11 cellular contexts compared by ENCODE assay signal in genomic region chr22:20430101-20430640, GRCh38. TPM values are rescaled to one million over a fixed set of nuclear protein-coding genes. Genes with fewer than 3 reads are reported as not detected.
DNase-seq lines count a peak whose midpoint lies in the region; ATAC-seq lines count a peak whose summit lies in the region.
"Had no signal": no experiment of that assay in that cellular context is flagged by ENCODE, and none has a peak within 500 bp of the region (broad histone marks: within the 10 kb centered on the region; RNA-seq: fewer than 3 reads in every experiment).

No MANE protein-coding gene starts in this region.

- H3K27ac ChIP-seq in CD4-positive, CD25-positive, alpha-beta regulatory T cell (ENCODE audit: insufficient read depth, low read length, poor library complexity, severe bottlenecking) = no peak overlapping the region
- no peak overlapping the region for H3K27ac ChIP-seq in HUES48 (ENCODE audit: low read depth, low read length)
- H3K27ac ChIP-seq: SJCRH30, uterus had no signal

- peak overlapping the region; percentile 85 to 89 (median 88) for H3K4me3 Mint-ChIP-seq in CD4-positive, CD25-positive, alpha-beta regulatory T cell
- peak overlapping the region; percentile 77 for H3K4me3 Mint-ChIP-seq in central memory CD8-positive, alpha-beta T cell
- peak overlapping the region; percentile 45 for H3K4me3 Mint-ChIP-seq in natural killer cell treated with Interleukin-12 subunit alpha and Interleukin-12 subunit beta and Interleukin-15 and Interleukin-18, amount 100 ng/mL, for 72 hours

- H3K9me3 ChIP-seq in CD4-positive, CD25-positive, alpha-beta regulatory T cell (ENCODE audit: control insufficient read depth in 2 of 2, low read length in 2 of 2) = no peaks in the 10 kb centered on the region
- H3K9me3 ChIP-seq in HUES48 (ENCODE audit: control insufficient read depth, insufficient read depth, low read length) = no peaks in the 10 kb centered on the region
- H3K9me3 ChIP-seq: SJCRH30, uterus had no signal

- H3K27me3 ChIP-seq in CD4-positive, CD25-positive, alpha-beta regulatory T cell (ENCODE audit: control insufficient read depth, insufficient read depth, low read length) = peaks cover 3% of the 10 kb centered on the region
- H3K27me3 ChIP-seq in HUES48 (ENCODE audit: control insufficient read depth, insufficient read depth, low read length) = peaks cover 91% of the 10 kb centered on the region
- H3K27me3 ChIP-seq: SJCRH30, uterus had no signal

- peaks cover 51% of the 10 kb centered on the region for H3K27me3 Mint-ChIP-seq in CD4-positive, CD25-positive, alpha-beta regulatory T cell
- H3K27me3 Mint-ChIP-seq in central memory CD8-positive, alpha-beta T cell = peaks cover 39% of the 10 kb centered on the region
- peaks cover 28 to 29% of the 10 kb centered on the region in 2 donors for H3K27me3 Mint-ChIP-seq in natural killer cell treated with Interleukin-12 subunit alpha and Interleukin-12 subunit beta and Interleukin-15 and Interleukin-18, amount 100 ng/mL, for 72 hours

- ATAC-seq in CD4-positive, CD25-positive, alpha-beta regulatory T cell (ENCODE audit: low read depth in 2 of 2) = no peak
- peak; percentile 14 for ATAC-seq in central memory CD8-positive, alpha-beta T cell (replicated peaks; ENCODE audit: extremely low read depth, poor library complexity, severe bottlenecking)
- peak; percentile 1 for ATAC-seq in natural killer cell treated with Interleukin-12 subunit alpha and Interleukin-12 subunit beta and Interleukin-15 and Interleukin-18, amount 100 ng/mL, for 72 hours
- ATAC-seq in left lobe of liver = no peak
- ATAC-seq in GM19455 (IDR thresholded peaks at IDR 0.05; ENCODE audit: unreplicated experiment) = no peak

- peaks cover 46% of the 10 kb centered on the region for H3K4me1 ChIP-seq in CD4-positive, CD25-positive, alpha-beta regulatory T cell (ENCODE audit: control insufficient read depth, insufficient read depth, low read length, poor library complexity, severe bottlenecking)
- peaks cover 14% of the 10 kb centered on the region; the same call in 1 of the 2 replicates for H3K4me1 ChIP-seq in HUES48 (ENCODE audit: control insufficient read depth, insufficient read depth, low read length)
- H3K4me1 ChIP-seq: SJCRH30 had no signal

- H3K9me3 Mint-ChIP-seq in CD4-positive, CD25-positive, alpha-beta regulatory T cell = peaks cover 0 to 2% (median 0%) of the 10 kb centered on the region in 7 donors
- no peaks in the 10 kb centered on the region for H3K9me3 Mint-ChIP-seq in central memory CD8-positive, alpha-beta T cell
- H3K9me3 Mint-ChIP-seq in natural killer cell treated with Interleukin-12 subunit alpha and Interleukin-12 subunit beta and Interleukin-15 and Interleukin-18, amount 100 ng/mL, for 72 hours = no peaks in the 10 kb centered on the region

- H3K4me3 ChIP-seq in CD4-positive, CD25-positive, alpha-beta regulatory T cell (ENCODE audit: low read depth, low read length) = peak overlapping the region; percentile 67
- peak overlapping the region; percentile 45; the same call in 1 of the 2 replicates for H3K4me3 ChIP-seq in HUES48 (ENCODE audit: low read depth, low read length)
- H3K4me3 ChIP-seq: SJCRH30, uterus had no signal

- H3K4me1 Mint-ChIP-seq in CD4-positive, CD25-positive, alpha-beta regulatory T cell = peaks cover 0 to 28% (median 12%) of the 10 kb centered on the region in 4 donors
- H3K4me1 Mint-ChIP-seq in central memory CD8-positive, alpha-beta T cell = peaks cover 25% of the 10 kb centered on the region
- H3K4me1 Mint-ChIP-seq in natural killer cell treated with Interleukin-12 subunit alpha and Interleukin-12 subunit beta and Interleukin-15 and Interleukin-18, amount 100 ng/mL, for 72 hours (ENCODE audit: low read depth in 2 of 2) = peaks cover 5 to 7% of the 10 kb centered on the region in 2 donors

- no peaks in the 10 kb centered on the region for H3K36me3 ChIP-seq in CD4-positive, CD25-positive, alpha-beta regulatory T cell (ENCODE audit: control insufficient read depth, insufficient read depth, low read length)
- no peaks in the 10 kb centered on the region; the same call in 1 of the 2 replicates for H3K36me3 ChIP-seq in HUES48 (ENCODE audit: control insufficient read depth, insufficient read depth, low read length)
- H3K36me3 ChIP-seq: uterus had no signal

- peak in 1 of 3 donors; percentile 42 for DNase-seq in CD4-positive, CD25-positive, alpha-beta regulatory T cell
- DNase-seq in central memory CD8-positive, alpha-beta T cell (ENCODE audit: low spot score in 2 of 2) = no peak
- no peak for DNase-seq in natural killer cell treated with Interleukin-12 subunit alpha and Interleukin-12 subunit beta and Interleukin-15 and Interleukin-18, amount 100 ng/mL, for 72 hours (ENCODE audit: low spot score)
- DNase-seq in left lobe of liver (ENCODE audit: low spot score) (no peak), ecto neural progenitor cell (ENCODE audit: low spot score) (no peak), dermis blood vessel endothelial cell (no peak)
- DNase-seq: NCI-H1436 treated with DMSO at 0.1 percent for 48 hours, SJCRH30, uterus had no signal

- H3K9ac ChIP-seq in HUES48 (ENCODE audit: low read depth, low read length) = no peak overlapping the region

- H3K36me3 Mint-ChIP-seq in CD4-positive, CD25-positive, alpha-beta regulatory T cell = peaks cover 6% of the 10 kb centered on the region
- H3K36me3 Mint-ChIP-seq in central memory CD8-positive, alpha-beta T cell (ENCODE audit: insufficient read depth) = peaks cover 4% of the 10 kb centered on the region
- H3K36me3 Mint-ChIP-seq in natural killer cell treated with Interleukin-12 subunit alpha and Interleukin-12 subunit beta and Interleukin-15 and Interleukin-18, amount 100 ng/mL, for 72 hours = no peaks in the 10 kb centered on the region

- no peak overlapping the region for H3K27ac Mint-ChIP-seq in CD4-positive, CD25-positive, alpha-beta regulatory T cell
- H3K27ac Mint-ChIP-seq in central memory CD8-positive, alpha-beta T cell (ENCODE audit: low read depth) = no peak overlapping the region
- no peak overlapping the region for H3K27ac Mint-ChIP-seq in natural killer cell treated with Interleukin-12 subunit alpha and Interleukin-12 subunit beta and Interleukin-15 and Interleukin-18, amount 100 ng/mL, for 72 hours

RNA-seq across cellular contexts. Expression of gene SCARF2, which starts 7.5 kb away (rescaled TPM):
- total RNA-seq in CD4-positive, CD25-positive, alpha-beta regulatory T cell = 6.9 TPM
- 1 to 10 TPM in 2 of 4 donors, under 1 TPM in 2; 0.70 to 1.8 (median 1.1) TPM for polyA plus RNA-seq in CD4-positive, CD25-positive, alpha-beta regulatory T cell
- under 1 TPM in 1 of 2 donors, not detected in 1; 0.48 TPM for total RNA-seq in natural killer cell treated with Interleukin-12 subunit alpha and Interleukin-12 subunit beta and Interleukin-15 and Interleukin-18, amount 100 ng/mL, for 72 hours
- total RNA-seq in left lobe of liver (2.2 TPM), dermis blood vessel endothelial cell (9.7 and 12.0 TPM in 2 replicates)

RNA-seq across cellular contexts. Expression of gene ZNF74, which starts 36.2 kb away (rescaled TPM):
- total RNA-seq in CD4-positive, CD25-positive, alpha-beta regulatory T cell = 4.1 TPM
- polyA plus RNA-seq in CD4-positive, CD25-positive, alpha-beta regulatory T cell = 1 to 10 TPM; 3.4 to 5.9 (median 4.5) TPM
- 10 to 100 TPM in 1 of 2 donors, 1 to 10 TPM in 1; 3.7 to 11.9 TPM for total RNA-seq in natural killer cell treated with Interleukin-12 subunit alpha and Interleukin-12 subunit beta and Interleukin-15 and Interleukin-18, amount 100 ng/mL, for 72 hours
- total RNA-seq in left lobe of liver (5.7 TPM), dermis blood vessel endothelial cell (19.7 and 21.3 TPM in 2 replicates)

Comparison
In these comparisons a context has a peak if more than half of its experiments do, and no peak if none do; other contexts are left out.
1. ATAC-seq: peak in central memory CD8-positive, alpha-beta T cell (single experiment) and natural killer cell treated with Interleukin-12 subunit alpha and Interleukin-12 subunit beta and Interleukin-15 and Interleukin-18, amount 100 ng/mL, for 72 hours (2 of 2); none in CD4-positive, CD25-positive, alpha-beta regulatory T cell (0 of 2), left lobe of liver (single experiment) and GM19455 (single experiment).
2. Peak in every context shown above with its lines, with median percentiles within 50 percentile points of each other: H3K4me3 Mint-ChIP-seq.